20 cellular contexts compared by ENCODE assay signal in the genomic region with DNA sequence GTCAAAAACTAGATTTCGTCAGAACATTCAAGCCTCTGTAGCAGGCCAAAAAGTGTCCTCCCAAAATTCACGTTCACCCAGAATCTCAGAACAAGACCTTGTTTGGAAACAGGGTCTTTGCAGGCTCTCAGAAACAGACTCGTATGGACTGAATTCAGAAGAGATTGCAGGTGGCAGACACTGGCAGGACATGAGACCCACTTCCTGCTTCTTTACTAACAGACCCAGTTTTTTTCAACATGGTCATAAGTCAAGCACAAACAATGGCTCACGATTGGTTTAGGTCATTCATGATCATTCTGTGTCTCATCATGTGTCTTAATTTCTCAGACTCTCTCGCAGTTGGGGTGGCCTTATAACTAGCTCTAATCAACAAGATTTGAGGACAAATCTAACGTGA.
"Had no signal": no experiment of that assay in that cellular context is flagged by ENCODE, and none has a peak within 500 bp of the region (broad histone marks: within the 10 kb centered on the region; RNA-seq: fewer than 3 reads in every experiment).

No MANE protein-coding gene starts in this region.

- H3K36me3 ChIP-seq: brain microvascular endothelial cell, cardiac muscle cell had no signal

- DNase-seq: activated B cell treated with CpG ODN at 0.5 μM for 24 hours; activated CD4-positive, alpha-beta memory T cell treated with anti-CD3 and anti-CD28 coated beads for 36 hours; activated CD4-positive, alpha-beta T cell treated with anti-CD3 and anti-CD28 coated beads for 1 hour; activated CD8-positive, alpha-beta memory T cell treated with anti-CD3 and anti-CD28 coated beads for 24 hours; activated effector memory CD4-positive, alpha-beta T cell treated with anti-CD3 and anti-CD28 coated beads, Interleukin-2, amount 50 U/mL, for 16 hours; activated naive CD4-positive, alpha-beta T cell treated with anti-CD3 and anti-CD28 coated beads for 36 hours; activated T-cell treated with anti-CD3 and anti-CD28 coated beads, Interleukin-2, amount 50 U/mL, for 4 hours; brain microvascular endothelial cell; NCI-H1092 treated with DMSO at 0.1 percent for 48 hours; NCI-H1436; NCI-H1694 treated with DMSO at 0.1 percent for 48 hours; NCI-H2081; NCI-H510A treated with DMSO at 0.1 percent for 48 hours; NCI-H69; PC-9; SHP77 treated with DMSO at 0.1 percent for 48 hours; T-helper 17 cell; T-helper 9 cell had no signal

- H3K27ac ChIP-seq: brain microvascular endothelial cell, cardiac muscle cell, KMS-11, PC-9 had no signal

- H3K4me2 ChIP-seq: KMS-11, PC-9 had no signal

- H3K9ac ChIP-seq: KMS-11 had no signal

- ATAC-seq: activated T-cell treated with anti-CD3 and anti-CD28 coated beads, Interleukin-2, amount 50 U/mL, for 4 hours; T-helper 17 cell had no signal

- H3K4me3 ChIP-seq: cardiac muscle cell, PC-9 had no signal

- H3K27me3 ChIP-seq: brain microvascular endothelial cell, cardiac muscle cell had no signal

- H2AFZ ChIP-seq: PC-9 had no signal
